ENCODE assay signal across 8 cellular contexts in genomic region chr16:84013787-84014569, GRCh38. TPM values are rescaled to one million over a fixed set of nuclear protein-coding genes. Genes with fewer than 3 reads are reported as not detected.
DNase-seq lines count a peak whose midpoint lies in the region; ATAC-seq and TF ChIP-seq lines count a peak whose summit lies in the region.

No MANE protein-coding gene starts in this region.

- intact Hi-C loops in CD8-positive, alpha-beta T cell (cut with DNase I, micrococcal nuclease) = no loop called here
- intact Hi-C loops in gastrocnemius medialis (cut with DNase I; ENCODE audit: low total_unique reads) = no loop called here

- H3K9me3 Mint-ChIP-seq in CD8-positive, alpha-beta T cell = no peaks in the 10 kb centered on the region

- H3K27me3 ChIP-seq in CD8-positive, alpha-beta T cell (ENCODE audit: insufficient read depth, low read length) = no peaks in the 10 kb centered on the region
- H3K27me3 ChIP-seq in foreskin keratinocyte = no peaks in the 10 kb centered on the region
- no peaks in the 10 kb centered on the region for H3K27me3 ChIP-seq in gastrocnemius medialis

- TF ChIP-seq POLR2A in gastrocnemius medialis (IDR thresholded peaks at IDR 0.05) = no peak

- H3K4me1 Mint-ChIP-seq in CD8-positive, alpha-beta T cell (ENCODE audit: low read depth) = peaks cover 8% of the 10 kb centered on the region

- no peak for TF ChIP-seq CTCF in CD8-positive, alpha-beta T cell (IDR thresholded peaks at IDR 0.05)
- no peak for TF ChIP-seq CTCF in foreskin keratinocyte (conservative IDR thresholded peaks at IDR 0.05)
- TF ChIP-seq CTCF in gastrocnemius medialis (IDR thresholded peaks at IDR 0.05 in 4 of 5, conservative IDR thresholded peaks at IDR 0.05 in 1 of 5) = no peak

- POLR2A ChIA-PET in CD8-positive, alpha-beta T cell (lab: Charles Lee) = no interaction called here

- H3K27me3 Mint-ChIP-seq in CD8-positive, alpha-beta T cell (ENCODE audit: low read depth) = peaks cover 5% of the 10 kb centered on the region

- H3K36me3 ChIP-seq in CD8-positive, alpha-beta T cell (ENCODE audit: insufficient read depth, low read length) = no peaks in the 10 kb centered on the region
- H3K36me3 ChIP-seq in gastrocnemius medialis = no peaks in the 10 kb centered on the region

- H3K27ac ChIP-seq in CD8-positive, alpha-beta T cell (ENCODE audit: low read depth, low read length) = no peak overlapping the region
- H3K27ac ChIP-seq in foreskin keratinocyte (no peak overlapping the region), gastrocnemius medialis (no peak overlapping the region)

- H3K27ac Mint-ChIP-seq in CD8-positive, alpha-beta T cell = no peak overlapping the region

- in situ Hi-C loops in gastrocnemius medialis (cut with MboI; ENCODE audit: low sequenced_read_pairs in 4 of 4) = no loop called here

- CTCF ChIA-PET in CD8-positive, alpha-beta T cell (lab: Charles Lee) = no interaction called here

- H3K4me3 ChIP-seq in CD8-positive, alpha-beta T cell (ENCODE audit: low read depth, low read length) = peak overlapping the region; percentile 2
- H3K4me3 ChIP-seq in gastrocnemius medialis = no peak overlapping the region

- H3K36me3 Mint-ChIP-seq in CD8-positive, alpha-beta T cell = no peaks in the 10 kb centered on the region

- peak in 5 of 7 experiments; percentile 3 to 70 (median 24) for DNase-seq in CD8-positive, alpha-beta T cell
- peak; percentile 51 for DNase-seq in NOMO-1 treated with DMSO at 0.1 percent for 48 hours (lab: John Stamatoyannopoulos, UW; ENCODE audit: unreplicated experiment)
- peak; percentile 23 to 60 (median 24) for DNase-seq in activated CD8-positive, alpha-beta memory T cell treated with anti-CD3 and anti-CD28 coated beads for 48 hours (ENCODE audit: low read depth in 2 of 3, low spot score in 2 of 3)
- peak; percentile 80 to 97 for DNase-seq in foreskin keratinocyte
- DNase-seq in gastrocnemius medialis = peak in 1 of 2 donors; percentile 36

- peak overlapping the region; percentile 22 for H3K4me3 Mint-ChIP-seq in CD8-positive, alpha-beta T cell

- H3K9me3 ChIP-seq in CD8-positive, alpha-beta T cell (ENCODE audit: low read length) = no peaks in the 10 kb centered on the region
- H3K9me3 ChIP-seq in gastrocnemius medialis = no peaks in the 10 kb centered on the region

- H3K4me1 ChIP-seq in CD8-positive, alpha-beta T cell (ENCODE audit: insufficient read depth, low read length) = peaks cover 6% of the 10 kb centered on the region
- no peaks in the 10 kb centered on the region for H3K4me1 ChIP-seq in foreskin keratinocyte
- no peaks in the 10 kb centered on the region for H3K4me1 ChIP-seq in gastrocnemius medialis

- peak; percentile 83 for ATAC-seq in CD8-positive, alpha-beta T cell
- ATAC-seq in GM19395 (IDR thresholded peaks at IDR 0.05; ENCODE audit: unreplicated experiment) (peak; percentile 74), HG03439 (IDR thresholded peaks at IDR 0.05; ENCODE audit: unreplicated experiment) (peak; percentile 70), foreskin keratinocyte (peak; percentile 93), gastrocnemius medialis (peak; percentile 45 to 68), HG02571 (IDR thresholded peaks at IDR 0.05; ENCODE audit: unreplicated experiment) (no peak)

RNA-seq across cellular contexts. Expression of gene SLC38A8, which starts 28.6 kb away (rescaled TPM):
- total RNA-seq in CD8-positive, alpha-beta T cell = not detected
- not detected in 2 replicates for total RNA-seq in foreskin keratinocyte
- not detected in 2 replicates for polyA plus RNA-seq in foreskin keratinocyte
- total RNA-seq in gastrocnemius medialis = not detected

RNA-seq across cellular contexts. Expression of gene NECAB2, which starts 45.9 kb away (rescaled TPM):
- not detected for total RNA-seq in CD8-positive, alpha-beta T cell
- total RNA-seq in foreskin keratinocyte (not detected in 2 replicates), gastrocnemius medialis (not detected)
- not detected in 2 replicates for polyA plus RNA-seq in foreskin keratinocyte
